In the genomic region with DNA sequence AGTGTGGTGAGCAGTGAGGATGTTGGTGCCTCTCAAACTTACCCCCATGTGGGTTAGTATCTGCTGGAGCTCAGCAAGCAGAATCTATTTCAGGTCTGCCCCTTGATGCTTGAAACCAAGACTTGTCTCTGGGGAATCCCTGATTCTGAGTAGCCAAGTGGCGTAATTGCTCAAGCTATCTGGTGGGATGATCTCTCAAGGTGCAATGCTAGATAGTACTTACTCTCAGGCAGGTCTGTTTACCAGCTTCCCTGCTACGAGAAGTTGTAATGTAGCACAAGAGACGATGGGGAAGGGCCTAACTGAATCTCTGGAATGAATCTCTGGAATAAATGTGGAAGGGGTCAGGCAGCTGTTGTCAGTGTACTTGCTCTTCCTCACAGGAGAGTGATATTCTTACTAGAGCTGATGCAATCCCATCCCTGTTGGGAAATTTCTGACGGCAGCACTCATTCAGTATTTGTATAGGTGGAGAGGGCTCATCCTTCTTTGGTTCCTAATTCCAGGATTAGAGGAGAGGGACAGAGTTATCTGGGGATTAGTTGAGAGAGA, we compare ENCODE assay signal across 9 cellular contexts.
DNase-seq lines count a peak whose midpoint lies in the region; ATAC-seq and TF ChIP-seq lines count a peak whose summit lies in the region.
"Had no signal": no experiment of that assay in that cellular context is flagged by ENCODE, and none has a peak within 500 bp of the region (broad histone marks: within the 10 kb centered on the region; RNA-seq: fewer than 3 reads in every experiment).

No MANE protein-coding gene starts in this region.

- no peaks in the 10 kb centered on the region for H3K27me3 ChIP-seq in left ventricle myocardium inferior (ENCODE audit: low read depth)

- no peak for TF ChIP-seq CTCF in AG10803 (conservative IDR thresholded peaks at IDR 0.05; ENCODE audit: low read length)
- TF ChIP-seq CTCF in VCaP (conservative IDR thresholded peaks at IDR 0.05), result no peak
- TF ChIP-seq CTCF in left ventricle myocardium inferior (IDR thresholded peaks at IDR 0.05; ENCODE audit: borderline replicate concordance), result no peak

- no peaks in the 10 kb centered on the region for H3K9me3 ChIP-seq in left ventricle myocardium inferior (replicated peaks)

- peak; percentile 56 for ATAC-seq in GM18867 (IDR thresholded peaks at IDR 0.05; ENCODE audit: unreplicated experiment)
- peak; percentile 58 for ATAC-seq in HG03103 (IDR thresholded peaks at IDR 0.05; ENCODE audit: low read depth, unreplicated experiment)
- no peak for ATAC-seq in SK-N-SH treated with all-trans-retinoic acid at 6 μM for 48 hours
- ATAC-seq: HCT116 had no signal

- H3K4me1 ChIP-seq in left ventricle myocardium inferior, result peaks cover 84% of the 10 kb centered on the region

- intact Hi-C loops in left ventricle myocardium inferior (cut with micrococcal nuclease), result no loop called here

- H3K27ac ChIP-seq in VCaP (peak overlapping the region; percentile 85), left ventricle myocardium inferior (replicated peaks) (peak overlapping the region; percentile 76)

- DNase-seq in AG10803 (ENCODE audit: low read depth) (peak; percentile 79), left ventricle myocardium inferior (no peak), superior temporal gyrus (ENCODE audit: extremely low spot score) (peak; percentile 69), NCI-H774 (lab: John Stamatoyannopoulos, UW) (no peak)

- peak overlapping the region; percentile 55 for H3K4me3 ChIP-seq in AG10803 (ENCODE audit: low read length)
- H3K4me3 ChIP-seq in left ventricle myocardium inferior, result peak overlapping the region; percentile 53

- no peaks in the 10 kb centered on the region for H3K36me3 ChIP-seq in left ventricle myocardium inferior

TF ChIP-seq in SK-N-SH treated with all-trans-retinoic acid at 6 μM for 48 hours, 23 proteins besides CTCF, POLR2A, EP300 and RAD21:
- no peak for TF ChIP-seq ZNF565 (CRISPR knock-in tag; conservative IDR thresholded peaks at IDR 0.05; ENCODE audit: low read depth)
- TF ChIP-seq, protein P1, sequence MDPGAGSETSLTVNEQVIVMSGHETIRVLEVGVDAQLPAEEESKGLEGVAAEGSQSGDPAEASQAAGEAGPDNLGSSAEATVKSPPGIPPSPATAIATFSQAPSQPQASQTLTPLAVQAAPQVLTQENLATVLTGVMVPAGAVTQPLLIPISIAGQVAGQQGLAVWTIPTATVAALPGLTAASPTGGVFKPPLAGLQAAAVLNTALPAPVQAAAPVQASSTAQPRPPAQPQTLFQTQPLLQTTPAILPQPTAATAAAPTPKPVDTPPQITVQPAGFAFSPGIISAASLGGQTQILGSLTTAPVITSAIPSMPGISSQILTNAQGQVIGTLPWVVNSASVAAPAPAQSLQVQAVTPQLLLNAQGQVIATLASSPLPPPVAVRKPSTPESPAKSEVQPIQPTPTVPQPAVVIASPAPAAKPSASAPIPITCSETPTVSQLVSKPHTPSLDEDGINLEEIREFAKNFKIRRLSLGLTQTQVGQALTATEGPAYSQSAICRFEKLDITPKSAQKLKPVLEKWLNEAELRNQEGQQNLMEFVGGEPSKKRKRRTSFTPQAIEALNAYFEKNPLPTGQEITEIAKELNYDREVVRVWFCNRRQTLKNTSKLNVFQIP (CRISPR knock-in tag; IDR thresholded peaks at IDR 0.05; ENCODE audit: borderline replicate concordance, low read depth), result no peak
- TF ChIP-seq, protein P2, sequence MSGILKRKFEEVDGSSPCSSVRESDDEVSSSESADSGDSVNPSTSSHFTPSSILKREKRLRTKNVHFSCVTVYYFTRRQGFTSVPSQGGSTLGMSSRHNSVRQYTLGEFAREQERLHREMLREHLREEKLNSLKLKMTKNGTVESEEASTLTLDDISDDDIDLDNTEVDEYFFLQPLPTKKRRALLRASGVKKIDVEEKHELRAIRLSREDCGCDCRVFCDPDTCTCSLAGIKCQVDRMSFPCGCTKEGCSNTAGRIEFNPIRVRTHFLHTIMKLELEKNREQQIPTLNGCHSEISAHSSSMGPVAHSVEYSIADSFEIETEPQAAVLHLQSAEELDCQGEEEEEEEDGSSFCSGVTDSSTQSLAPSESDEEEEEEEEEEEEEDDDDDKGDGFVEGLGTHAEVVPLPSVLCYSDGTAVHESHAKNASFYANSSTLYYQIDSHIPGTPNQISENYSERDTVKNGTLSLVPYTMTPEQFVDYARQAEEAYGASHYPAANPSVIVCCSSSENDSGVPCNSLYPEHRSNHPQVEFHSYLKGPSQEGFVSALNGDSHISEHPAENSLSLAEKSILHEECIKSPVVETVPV (CRISPR knock-in tag; IDR thresholded peaks at IDR 0.05), result no peak
- TF ChIP-seq ZFP3 (CRISPR knock-in tag; IDR thresholded peaks at IDR 0.05), result no peak
- no peak for TF ChIP-seq SNAI2 (CRISPR knock-in tag; IDR thresholded peaks at IDR 0.05)
- TF ChIP-seq TOX (CRISPR knock-in tag; IDR thresholded peaks at IDR 0.05; ENCODE audit: borderline replicate concordance), result no peak
- no peak for TF ChIP-seq ZFP30 (CRISPR knock-in tag; IDR thresholded peaks at IDR 0.05)
- no peak for TF ChIP-seq OSR1 (CRISPR knock-in tag; IDR thresholded peaks at IDR 0.05)
- no peak for TF ChIP-seq ARNTL (CRISPR knock-in tag; IDR thresholded peaks at IDR 0.05; ENCODE audit: borderline replicate concordance, low read depth)
- TF ChIP-seq, protein P3, sequence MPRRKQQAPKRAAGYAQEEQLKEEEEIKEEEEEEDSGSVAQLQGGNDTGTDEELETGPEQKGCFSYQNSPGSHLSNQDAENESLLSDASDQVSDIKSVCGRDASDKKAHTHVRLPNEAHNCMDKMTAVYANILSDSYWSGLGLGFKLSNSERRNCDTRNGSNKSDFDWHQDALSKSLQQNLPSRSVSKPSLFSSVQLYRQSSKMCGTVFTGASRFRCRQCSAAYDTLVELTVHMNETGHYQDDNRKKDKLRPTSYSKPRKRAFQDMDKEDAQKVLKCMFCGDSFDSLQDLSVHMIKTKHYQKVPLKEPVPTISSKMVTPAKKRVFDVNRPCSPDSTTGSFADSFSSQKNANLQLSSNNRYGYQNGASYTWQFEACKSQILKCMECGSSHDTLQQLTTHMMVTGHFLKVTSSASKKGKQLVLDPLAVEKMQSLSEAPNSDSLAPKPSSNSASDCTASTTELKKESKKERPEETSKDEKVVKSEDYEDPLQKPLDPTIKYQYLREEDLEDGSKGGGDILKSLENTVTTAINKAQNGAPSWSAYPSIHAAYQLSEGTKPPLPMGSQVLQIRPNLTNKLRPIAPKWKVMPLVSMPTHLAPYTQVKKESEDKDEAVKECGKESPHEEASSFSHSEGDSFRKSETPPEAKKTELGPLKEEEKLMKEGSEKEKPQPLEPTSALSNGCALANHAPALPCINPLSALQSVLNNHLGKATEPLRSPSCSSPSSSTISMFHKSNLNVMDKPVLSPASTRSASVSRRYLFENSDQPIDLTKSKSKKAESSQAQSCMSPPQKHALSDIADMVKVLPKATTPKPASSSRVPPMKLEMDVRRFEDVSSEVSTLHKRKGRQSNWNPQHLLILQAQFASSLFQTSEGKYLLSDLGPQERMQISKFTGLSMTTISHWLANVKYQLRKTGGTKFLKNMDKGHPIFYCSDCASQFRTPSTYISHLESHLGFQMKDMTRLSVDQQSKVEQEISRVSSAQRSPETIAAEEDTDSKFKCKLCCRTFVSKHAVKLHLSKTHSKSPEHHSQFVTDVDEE (CRISPR knock-in tag; IDR thresholded peaks at IDR 0.05), result no peak
- no peak for TF ChIP-seq RARB (CRISPR knock-in tag; IDR thresholded peaks at IDR 0.05)

Comparison
In these comparisons a context has a peak if more than half of its experiments do, and no peak if none do; other contexts are left out.
1. DNase-seq: peak in AG10803 (single experiment) and superior temporal gyrus (single experiment); none in left ventricle myocardium inferior (single experiment) and NCI-H774 (single experiment).